In the genomic region with DNA sequence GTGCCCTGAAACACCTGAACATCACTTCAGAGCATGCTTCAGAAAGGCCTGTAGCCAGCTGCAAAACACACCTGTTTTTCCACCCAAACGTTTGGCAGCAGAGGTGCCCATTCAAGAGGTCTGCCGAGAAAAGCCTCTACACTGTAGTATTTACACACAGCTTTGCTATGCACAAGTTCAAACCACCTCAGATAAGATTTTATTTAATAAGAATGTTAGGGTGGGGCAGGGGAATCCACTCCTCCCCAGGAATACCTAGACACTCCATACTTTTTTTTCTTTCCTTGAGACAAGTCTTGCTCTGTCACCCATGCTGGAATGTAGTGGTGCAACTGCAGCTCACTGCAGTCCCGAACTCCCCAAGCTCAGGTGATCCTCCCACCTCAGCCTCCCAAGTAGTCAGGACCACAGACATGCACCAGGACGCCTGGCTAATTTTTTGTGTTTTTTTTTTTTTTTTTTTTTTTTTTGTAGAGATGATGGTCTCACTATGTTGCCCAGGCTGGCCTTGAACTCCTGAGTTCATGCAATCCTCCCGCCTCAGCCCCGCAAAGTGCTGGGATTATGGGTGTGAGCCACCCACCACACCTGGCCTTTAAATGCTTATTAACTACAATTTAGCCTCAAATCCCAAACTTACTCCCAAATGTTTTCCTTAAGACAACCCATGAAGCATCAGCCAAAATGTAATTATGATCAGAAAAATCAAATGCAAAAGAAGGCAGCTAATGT, we compare ENCODE assay signal across 1 cellular context.
TF ChIP-seq lines count a peak whose summit lies in the region.

No MANE protein-coding gene starts in this region.

TF ChIP-seq in A549, 52 proteins besides CTCF, POLR2A, EP300 and RAD21 (continued from another document):
- no peak for TF ChIP-seq CHD4 (IDR thresholded peaks at IDR 0.05; ENCODE audit: borderline replicate concordance)
